8 cellular contexts compared by ENCODE assay signal in genomic region chr5:111223790-111224560, GRCh38. TPM values are rescaled to one million over a fixed set of nuclear protein-coding genes. Genes with fewer than 3 reads are reported as not detected.
DNase-seq lines count a peak whose midpoint lies in the region; ATAC-seq and TF ChIP-seq lines count a peak whose summit lies in the region.

TSS of gene CAMK4 (plus strand) at chr5:111224384. CDS start at chr5:111224484, 100 bp downstream.

- intact Hi-C loops in head of caudate nucleus (cut with DNase I) = no loop called here

- H3K27me3 ChIP-seq in DND-41 (ENCODE audit: insufficient read depth, low read length, poor library complexity) (no peaks in the 10 kb centered on the region), parathyroid adenoma (ENCODE audit: control insufficient read depth, insufficient read depth, low read length) (no peaks in the 10 kb centered on the region), tibial nerve (peaks cover 0 to 10% of the 10 kb centered on the region in 2 donors)

- H3K9ac ChIP-seq in DND-41 (ENCODE audit: low read depth, low read length) (peak within 1 kb of the TSS; percentile 68), parathyroid adenoma (no peak within 1 kb of the TSS)

- peak; percentile 87 for ATAC-seq in DND-41 (ENCODE audit: insufficient read depth, low read depth)
- peak; percentile 76 for ATAC-seq in GM21528 (IDR thresholded peaks at IDR 0.05; ENCODE audit: low FRiP score, unreplicated experiment)

- DNase-seq in DND-41 (peak; percentile 85), HuH-7.5 (ENCODE audit: low spot score) (peak; percentile 31), SK-MEL-5 (ENCODE audit: low read depth, low spot score) (peak; percentile 79), head of caudate nucleus (peak; percentile 49 to 95 (median 84)), tibial nerve (ENCODE audit: low spot score in 2 of 2) (peak; percentile 26)
- DNase-seq in activated naive CD4-positive, alpha-beta T cell treated with anti-CD3 and anti-CD28 coated beads, Interleukin-2, amount 50 U/mL, for 16 hours = peak; percentile 76

- peaks cover 56% of the 10 kb centered on the region for H3K4me1 ChIP-seq in DND-41 (ENCODE audit: insufficient read depth, low read length)
- peaks cover 3% of the 10 kb centered on the region for H3K4me1 ChIP-seq in parathyroid adenoma
- peaks cover 0 to 17% (median 6%) of the 10 kb centered on the region in 4 donors for H3K4me1 ChIP-seq in tibial nerve

- TF ChIP-seq CTCF in DND-41 (IDR thresholded peaks at IDR 0.05; ENCODE audit: borderline replicate concordance, extremely low read depth, low read length, poor library complexity, severe bottlenecking) = peak; percentile 61
- TF ChIP-seq CTCF in parathyroid adenoma (IDR thresholded peaks at IDR 0.05) = peak; percentile 9
- TF ChIP-seq CTCF in tibial nerve (IDR thresholded peaks at IDR 0.05) = peak in 1 of 5 experiments; percentile 14

- H3K79me2 ChIP-seq in DND-41 (ENCODE audit: insufficient read depth, low read length) (peaks cover 26% of the 10 kb centered on the region), parathyroid adenoma (no peaks in the 10 kb centered on the region)

- H3K9me3 ChIP-seq in DND-41 (ENCODE audit: insufficient read depth, low read length, severe bottlenecking) (no peaks in the 10 kb centered on the region), parathyroid adenoma (ENCODE audit: control insufficient read depth, low read length) (no peaks in the 10 kb centered on the region), tibial nerve (no peaks in the 10 kb centered on the region)

- peak in 1 of 2 donors; percentile 14 for TF ChIP-seq POLR2A in tibial nerve (IDR thresholded peaks at IDR 0.05)

- in situ Hi-C loops in SK-MEL-5 (cut with HindIII; ENCODE audit: low pct_unique_long_range_greater_than_20kb, low sequenced_read_pairs) = no loop called here

- no peak for TF ChIP-seq EP300 in tibial nerve (IDR thresholded peaks at IDR 0.05)

- 2% methylated on average over 57 to 60 of the region's 88 CpGs for WGBS in tibial nerve, 2 donors

- no peaks in the 10 kb centered on the region for H4K20me1 ChIP-seq in DND-41 (ENCODE audit: insufficient read depth, low read length)

- H3K4me2 ChIP-seq in DND-41 (ENCODE audit: insufficient read depth, low read length) (peak within 1 kb of the TSS; percentile 91), parathyroid adenoma (ENCODE audit: low read length) (peak within 1 kb of the TSS; percentile 80)

- H3K27ac ChIP-seq in DND-41 (ENCODE audit: low read length) = peak within 1 kb of the TSS; percentile 62
- no peak within 1 kb of the TSS for H3K27ac ChIP-seq in parathyroid adenoma
- H3K27ac ChIP-seq in tibial nerve = peak within 1 kb of the TSS in 3 of 4 donors; percentile 5 to 68 (median 34)

- H3K36me3 ChIP-seq in DND-41 (ENCODE audit: insufficient read depth, low read length) (no peaks in the 10 kb centered on the region; the same call in 1 of the 2 replicates), parathyroid adenoma (ENCODE audit: control insufficient read depth, insufficient read depth, low read length) (no peaks in the 10 kb centered on the region), tibial nerve (no peaks in the 10 kb centered on the region)

- peak within 1 kb of the TSS; percentile 44 to 71 for H3K4me3 ChIP-seq in DND-41 (ENCODE audit: low read depth in 1 of 2, low read length in 2 of 2)
- H3K4me3 ChIP-seq in parathyroid adenoma (ENCODE audit: low read depth, low read length) = peak within 1 kb of the TSS; percentile 36
- peak within 1 kb of the TSS; percentile 48 to 65 (median 58) for H3K4me3 ChIP-seq in tibial nerve

- H2AFZ ChIP-seq in DND-41 (ENCODE audit: low read depth, low read length) = peak within 1 kb of the TSS; percentile 87
- peak within 1 kb of the TSS; percentile 89 for H2AFZ ChIP-seq in parathyroid adenoma

RNA-seq across cellular contexts. Expression of gene CAMK4, which starts in this region (rescaled TPM):
- 20.7 and 22.8 TPM in 2 replicates for total RNA-seq in SK-MEL-5 (2014; rRNA removed; shearing (Covaris generic))
- 14.5 and 16.5 TPM in 2 replicates for polyA plus RNA-seq in SK-MEL-5 (2015; cell fraction: cytosol; rRNA removed)
- polyA plus RNA-seq in SK-MEL-5 (2015; cell fraction: nucleus; rRNA removed) = 4.3 and 10.5 TPM in 2 replicates
- total RNA-seq in tibial nerve = 1 to 10 TPM in 3 of 4 donors, under 1 TPM in 1; 0.66 to 5.5 (median 2.8) TPM

Comparison
In these comparisons a context has a peak if more than half of its experiments do, and no peak if none do; other contexts are left out.
1. DNase-seq: peak in every context shown above with its lines; median percentile 85 in DND-41; 84 in head of caudate nucleus; 79 in SK-MEL-5; 76 in activated naive CD4-positive, alpha-beta T cell treated with anti-CD3 and anti-CD28 coated beads, Interleukin-2, amount 50 U/mL, for 16 hours; 31 in HuH-7.5; 26 in tibial nerve.